8 cellular contexts compared by ENCODE assay signal in genomic region chr22:36027960-36028645, GRCh38. TPM values are rescaled to one million over a fixed set of nuclear protein-coding genes. Genes with fewer than 3 reads are reported as not detected.
DNase-seq lines count a peak whose midpoint lies in the region; ATAC-seq, FAIRE-seq and TF ChIP-seq lines count a peak whose summit lies in the region.

No MANE protein-coding gene starts in this region.

- H3K4me1 ChIP-seq in Caco-2 (peaks cover 11% of the 10 kb centered on the region; the same call in 1 of the 2 replicates), neural progenitor cell (peaks cover 24% of the 10 kb centered on the region)

- H2AFZ ChIP-seq in neural progenitor cell (replicated peaks), result peak overlapping the region; percentile 70

- no peak for FAIRE-seq in HTR-8/SVneo (lab: Jason Lieb, UNC)

- H3K9me3 ChIP-seq in Caco-2, result no peaks in the 10 kb centered on the region
- H3K9me3 ChIP-seq in neural progenitor cell (ENCODE audit: low read depth), result no peaks in the 10 kb centered on the region

- H4K20me1 ChIP-seq in neural progenitor cell (ENCODE audit: low read depth), result peaks cover 43% of the 10 kb centered on the region

- no peaks in the 10 kb centered on the region for H3K9me3 Mint-ChIP-seq in Caco-2 (ENCODE audit: unreplicated experiment)
- H3K9me3 Mint-ChIP-seq in neural progenitor cell, result no peaks in the 10 kb centered on the region

- H3K36me3 Mint-ChIP-seq in Caco-2 (ENCODE audit: insufficient read depth, unreplicated experiment), result peaks cover 10% of the 10 kb centered on the region
- peaks cover 8% of the 10 kb centered on the region for H3K36me3 Mint-ChIP-seq in neural progenitor cell

- intact Hi-C loops in Caco-2 (cut with micrococcal nuclease; ENCODE audit: unreplicated experiment), result loop anchor here (1.0 to 10.0 kb wide), 4 partner anchors 39 to 97 kb away; no protein-coding TSS in a partner anchor

- H3K36me3 ChIP-seq in Caco-2 (ENCODE audit: control insufficient read depth, insufficient read depth, low read length), result no peaks in the 10 kb centered on the region
- H3K36me3 ChIP-seq in neural progenitor cell, result no peaks in the 10 kb centered on the region

- POLR2A ChIA-PET in Caco-2 (lab: Charles Lee), result interaction anchor here (1.3 kb wide), 2 partner anchors 24 to 38 kb away, joined by 9 to 16 read pairs; no protein-coding TSS in a partner anchor

- peaks cover 26% of the 10 kb centered on the region for H3F3A ChIP-seq in neural progenitor cell (ENCODE audit: low read depth)

- peak overlapping the region; percentile 94 for H3K27ac ChIP-seq in neural progenitor cell

- DNase-seq in Caco-2 (peak in 1 of 2 experiments; percentile 41), HFF-Myc (ENCODE audit: extremely low read depth, low read depth) (no peak), fibroblast of pulmonary artery (ENCODE audit: low read depth) (no peak), neural progenitor cell (ENCODE audit: low spot score) (peak; percentile 94), superior temporal gyrus (ENCODE audit: extremely low spot score) (no peak), HTR-8/SVneo (ENCODE audit: insufficient read length, low spot score) (no peak)

- H3K27ac Mint-ChIP-seq in Caco-2 (ENCODE audit: unreplicated experiment) (peak overlapping the region; percentile 81), neural progenitor cell (peak overlapping the region; percentile 92)

- ATAC-seq in HG03095 (IDR thresholded peaks at IDR 0.05; ENCODE audit: unreplicated experiment), result no peak

- TF ChIP-seq CTCF in Caco-2 (IDR thresholded peaks at IDR 0.05; ENCODE audit: insufficient read depth in 1 of 2, low read depth in 1 of 2, low read length in 1 of 2, severe bottlenecking in 1 of 2, unreplicated experiment in 1 of 2) (no peak), HFF-Myc (IDR thresholded peaks at IDR 0.05; ENCODE audit: low read depth, low read length, missing control alignments) (no peak), WI38 (IDR thresholded peaks at IDR 0.05; ENCODE audit: low read depth, low read length) (no peak), fibroblast of pulmonary artery (IDR thresholded peaks at IDR 0.05; ENCODE audit: low read length, missing control alignments) (no peak), neural progenitor cell (IDR thresholded peaks at IDR 0.05) (no peak)

- BruUV-seq in Caco-2 (replicated peaks; lab: Mats Ljungman, UMichigan), result no TSS peak

- peak overlapping the region; percentile 93 for H3K4me3 ChIP-seq in Caco-2 (ENCODE audit: low read depth, low read length)
- peak overlapping the region; percentile 80 for H3K4me3 ChIP-seq in HFF-Myc (replicated peaks; ENCODE audit: low read depth, low read length)
- H3K4me3 ChIP-seq in WI38 (ENCODE audit: low read depth, low read length), result peak overlapping the region; percentile 89
- peak overlapping the region; percentile 93 for H3K4me3 ChIP-seq in fibroblast of pulmonary artery (replicated peaks; ENCODE audit: low read depth, low read length)
- peak overlapping the region; percentile 72 for H3K4me3 ChIP-seq in neural progenitor cell

- H3K4me2 ChIP-seq in neural progenitor cell, result peak overlapping the region; percentile 98

- peak overlapping the region; percentile 58 for H3K9ac ChIP-seq in neural progenitor cell

- H3K79me2 ChIP-seq in neural progenitor cell (ENCODE audit: low read depth), result peaks cover 49% of the 10 kb centered on the region

- CTCF ChIA-PET in Caco-2 (lab: Charles Lee), result interaction anchor here (0.6 to 3.8 kb wide), 6 partner anchors 23 to 1295 kb away, joined by 3 to 55 read pairs (median 4); partner anchors contain the start of gene TOM1

- H3K4me3 Mint-ChIP-seq in Caco-2 (ENCODE audit: unreplicated experiment), result peak overlapping the region; percentile 88
- peak overlapping the region; percentile 96 for H3K4me3 Mint-ChIP-seq in neural progenitor cell

- peaks cover 25% of the 10 kb centered on the region for H3K4me1 Mint-ChIP-seq in Caco-2 (ENCODE audit: low read depth, unreplicated experiment)
- peaks cover 37% of the 10 kb centered on the region for H3K4me1 Mint-ChIP-seq in neural progenitor cell

- H3K27me3 Mint-ChIP-seq in Caco-2 (ENCODE audit: insufficient read depth, unreplicated experiment), result no peaks in the 10 kb centered on the region
- no peaks in the 10 kb centered on the region for H3K27me3 Mint-ChIP-seq in neural progenitor cell (ENCODE audit: insufficient read depth, low read depth)

- H3K27me3 ChIP-seq in Caco-2 (replicated peaks; ENCODE audit: control insufficient read depth, insufficient read depth, low read length) (no peaks in the 10 kb centered on the region), neural progenitor cell (no peaks in the 10 kb centered on the region)

RNA-seq across cellular contexts. Expression of gene RBFOX2, which starts 0.5 kb away (rescaled TPM):
- 91.1 and 96.5 TPM in 2 replicates for total RNA-seq in Caco-2 (2022)
- 163 and 206 TPM in 2 replicates for total RNA-seq in neural progenitor cell (ENCODE audit: low replicate concordance)
